ENCODE assay signal across 8 cellular contexts in genomic region chr3:46845397-46845859, GRCh38. TPM values are rescaled to one million over a fixed set of nuclear protein-coding genes. Genes with fewer than 3 reads are reported as not detected.
DNase-seq lines count a peak whose midpoint lies in the region; ATAC-seq and TF ChIP-seq lines count a peak whose summit lies in the region.

No MANE protein-coding gene starts in this region.

- CTCF ChIA-PET in A673 (lab: Charles Lee) = no interaction called here

- intact Hi-C loops in A673 (cut with micrococcal nuclease; ENCODE audit: unreplicated experiment) (no loop called here), psoas muscle (cut with DNase I) (no loop called here)

- H3K4me1 ChIP-seq in A673 (ENCODE audit: insufficient read depth, low read length, poor library complexity, severe bottlenecking) = no peaks in the 10 kb centered on the region
- peaks cover 0 to 39% of the 10 kb centered on the region in 2 donors for H3K4me1 ChIP-seq in right atrium auricular region
- peaks cover 9% of the 10 kb centered on the region for H3K4me1 ChIP-seq in psoas muscle

- peaks cover 20% of the 10 kb centered on the region for H3K9me3 Mint-ChIP-seq in activated naive CD8-positive, alpha-beta T cell treated with anti-CD3 and anti-CD28 coated beads for 36 hours

- H3K27ac Mint-ChIP-seq in activated naive CD8-positive, alpha-beta T cell treated with anti-CD3 and anti-CD28 coated beads for 36 hours = peak overlapping the region; percentile 73

- BruUV-seq in A673 (replicated peaks; lab: Mats Ljungman, UMichigan) = no TSS peak

- ATAC-seq in GM18861 (IDR thresholded peaks at IDR 0.05; ENCODE audit: unreplicated experiment) = peak; percentile 49
- ATAC-seq in HG03354 (IDR thresholded peaks at IDR 0.05; ENCODE audit: poor library complexity, severe bottlenecking, unreplicated experiment) = peak; percentile 58
- ATAC-seq in psoas muscle = peak; percentile 12 to 45 (median 34)

- TF ChIP-seq CTCF in A673 (conservative IDR thresholded peaks at IDR 0.05; ENCODE audit: low read depth, low read length) (no peak), right atrium auricular region (IDR thresholded peaks at IDR 0.05) (no peak), psoas muscle (IDR thresholded peaks at IDR 0.05) (no peak)

- no peaks in the 10 kb centered on the region for H3K4me1 Mint-ChIP-seq in activated naive CD8-positive, alpha-beta T cell treated with anti-CD3 and anti-CD28 coated beads for 36 hours

- peaks cover 5% of the 10 kb centered on the region for H3K27me3 Mint-ChIP-seq in activated naive CD8-positive, alpha-beta T cell treated with anti-CD3 and anti-CD28 coated beads for 36 hours

- DNase-seq in A673 (ENCODE audit: low spot score) (peak; percentile 3), right atrium auricular region (ENCODE audit: low spot score) (peak; percentile 84), psoas muscle (peak; percentile 84 to 87), NCI-H774 (lab: John Stamatoyannopoulos, UW) (no peak), LoVo (ENCODE audit: low spot score) (no peak)
- DNase-seq in activated naive CD8-positive, alpha-beta T cell treated with anti-CD3 and anti-CD28 coated beads for 36 hours = no peak

- peak overlapping the region; percentile 74 for H3K4me3 Mint-ChIP-seq in activated naive CD8-positive, alpha-beta T cell treated with anti-CD3 and anti-CD28 coated beads for 36 hours

- no peaks in the 10 kb centered on the region for H3K36me3 Mint-ChIP-seq in activated naive CD8-positive, alpha-beta T cell treated with anti-CD3 and anti-CD28 coated beads for 36 hours

- H3K36me3 ChIP-seq in A673 (ENCODE audit: insufficient read depth, low read length, poor library complexity, severe bottlenecking) = no peaks in the 10 kb centered on the region
- no peaks in the 10 kb centered on the region for H3K36me3 ChIP-seq in right atrium auricular region
- peaks cover 0 to 4% of the 10 kb centered on the region in 2 donors for H3K36me3 ChIP-seq in psoas muscle (ENCODE audit: insufficient read depth in 1 of 2, low read depth in 1 of 2)

- peak overlapping the region; percentile 31 for H3K4me3 ChIP-seq in A673 (ENCODE audit: low read depth, low read length, poor library complexity, severe bottlenecking)
- peak overlapping the region; percentile 39 to 59 for H3K4me3 ChIP-seq in right atrium auricular region
- H3K4me3 ChIP-seq in psoas muscle = peak overlapping the region; percentile 68

- POLR2A ChIA-PET in A673 (lab: Charles Lee; ENCODE audit: low non-redundant PET) = no interaction called here

- H3K27me3 ChIP-seq in A673 (replicated peaks; ENCODE audit: insufficient read depth, low read depth, low read length, poor library complexity) (no peaks in the 10 kb centered on the region), right atrium auricular region (no peaks in the 10 kb centered on the region), psoas muscle (ENCODE audit: insufficient read depth in 3 of 3, low read length in 2 of 3) (no peaks in the 10 kb centered on the region)

- 15 to 22% (median 21%) methylated on average over 21 to 23 of the region's 23 CpGs for WGBS in psoas muscle, 3 donors

- no peaks in the 10 kb centered on the region for H3K9me3 ChIP-seq in A673 (ENCODE audit: low read depth, low read length, poor library complexity, severe bottlenecking)
- H3K9me3 ChIP-seq in right atrium auricular region = peaks cover 0 to 18% of the 10 kb centered on the region in 2 donors
- H3K9me3 ChIP-seq in psoas muscle = peaks cover 12% of the 10 kb centered on the region

- H3K27ac ChIP-seq in A673 (ENCODE audit: low read depth, low read length, poor library complexity, severe bottlenecking) (no peak overlapping the region), right atrium auricular region (peak overlapping the region; percentile 77 to 78), psoas muscle (peak overlapping the region; percentile 75)

RNA-seq across cellular contexts. Expression of gene MYL3, which starts 17.8 kb away (rescaled TPM):
- total RNA-seq in A673 (2021) (not detected in 2 replicates), right atrium auricular region (100 to 1,000 TPM; 208 to 223 TPM), psoas muscle (1,000 to 10,000 TPM in 2 of 4 donors, 100 to 1,000 TPM in 2; 395 to 2,071 (median 1,091) TPM)
- total RNA-seq in activated naive CD8-positive, alpha-beta T cell treated with anti-CD3 and anti-CD28 coated beads for 36 hours = not detected
- 1,000 to 10,000 TPM in 2 of 3 donors, 100 to 1,000 TPM in 1; 555 to 3,091 (median 2,834) TPM for polyA plus RNA-seq in psoas muscle

RNA-seq across cellular contexts. Expression of gene PTH1R, which starts 32.1 kb away (rescaled TPM):
- total RNA-seq in A673 (2021) (1.2 and 1.7 TPM in 2 replicates), right atrium auricular region (10 to 100 TPM in 1 of 2 donors, 1 to 10 TPM in 1; 7.2 to 10.1 TPM), psoas muscle (1 to 10 TPM; 1.1 to 5.9 (median 4.1) TPM)
- not detected for total RNA-seq in activated naive CD8-positive, alpha-beta T cell treated with anti-CD3 and anti-CD28 coated beads for 36 hours
- 1 to 10 TPM; 4.0 to 5.2 (median 4.2) TPM for polyA plus RNA-seq in psoas muscle

Comparison
In these comparisons a context has a peak if more than half of its experiments do, and no peak if none do; other contexts are left out.
1. DNase-seq: peak in A673 (single experiment), right atrium auricular region (single experiment) and psoas muscle (2 of 2); none in activated naive CD8-positive, alpha-beta T cell treated with anti-CD3 and anti-CD28 coated beads for 36 hours (single experiment), NCI-H774 (single experiment) and LoVo (single experiment).
2. RNA of gene MYL3, which starts 17.8 kb away (total RNA-seq): 395 to 2,071 TPM in psoas muscle and 208 to 223 TPM in right atrium auricular region; not detected in A673 and not detected in activated naive CD8-positive, alpha-beta T cell treated with anti-CD3 and anti-CD28 coated beads for 36 hours; every median in the first group is over 100 times any median in the second.
3. Peak in every context shown above with its lines, with median percentiles within 50 percentile points of each other: H3K4me3 ChIP-seq and ATAC-seq.